18 cellular contexts compared by ENCODE assay signal in the genomic region with DNA sequence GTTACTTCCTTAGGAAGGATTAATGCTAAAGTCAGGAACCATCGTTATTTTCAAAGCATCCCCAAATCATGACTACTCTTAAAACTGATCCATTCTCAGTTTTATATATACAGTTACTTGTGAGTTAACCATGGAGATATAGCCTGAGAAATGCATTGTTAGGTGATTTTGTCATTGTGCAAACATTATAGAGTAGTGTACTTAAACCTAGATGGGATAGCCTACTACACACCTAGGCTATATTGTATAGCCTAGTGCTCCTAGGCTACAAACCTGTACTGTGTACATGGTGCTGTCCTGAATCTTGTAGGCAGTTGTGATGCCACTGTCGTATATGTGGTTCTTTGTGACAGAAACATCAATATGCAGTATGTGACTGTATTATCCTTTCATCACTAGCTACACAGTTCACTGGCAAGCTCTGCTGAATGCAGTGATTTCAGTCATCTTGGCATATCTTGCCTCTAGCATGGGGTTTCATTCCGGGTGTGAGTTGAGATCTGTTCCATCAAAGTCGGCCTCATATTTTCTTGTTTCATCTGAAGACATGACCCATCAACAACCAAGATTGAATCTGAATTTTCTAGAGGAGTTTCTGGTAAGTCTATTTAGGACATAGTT.
"Had no signal": no experiment of that assay in that cellular context is flagged by ENCODE, and none has a peak within 500 bp of the region (broad histone marks: within the 10 kb centered on the region; RNA-seq: fewer than 3 reads in every experiment).

No MANE protein-coding gene starts in this region.

- DNase-seq: activated CD4-positive, alpha-beta T cell treated with anti-CD3 and anti-CD28 coated beads, Interleukin-2, amount 10 ng/mL, durations not matched to agents 7 days and 5 days; activated CD8-positive, alpha-beta memory T cell treated with anti-CD3 and anti-CD28 coated beads, Interleukin-2, amount 50 U/mL, for 48 hours; activated gamma-delta T cell; activated T-cell treated with anti-CD3 and anti-CD28 coated beads, Interleukin-2, amount 50 U/mL, for 72 hours; amniotic stem cell; islet precursor cell; left ventricle myocardium inferior; occipital lobe; right lobe of liver; stimulated activated CD4-positive, alpha-beta T cell treated with anti-CD3 and anti-CD28 coated beads, Interleukin-1b, Interleukin-23, amount 100 ng/mL, for 48 hours; stimulated activated naive CD8-positive, alpha-beta T cell treated with anti-CD3 and anti-CD28 coated beads, Interleukin-15, amount 100 ng/mL, for 72 hours; testis; upper lobe of right lung had no signal

- H3K27ac Mint-ChIP-seq: activated CD4-positive, alpha-beta T cell treated with anti-CD3 and anti-CD28 coated beads, Interleukin-2, amount 10 ng/mL, durations not matched to agents 7 days and 5 days; activated naive CD4-positive, alpha-beta T cell treated with anti-CD3 and anti-CD28 coated beads, Interleukin-2, amount 50 U/mL, for 72 hours; activated T-cell treated with anti-CD3 and anti-CD28 coated beads, Interleukin-2, amount 50 U/mL, for 72 hours; memory B cell; natural killer cell treated with Interleukin-12 subunit alpha and Interleukin-12 subunit beta and Interleukin-15 and Interleukin-18, amount 100 ng/mL, for 72 hours; stimulated activated naive CD8-positive, alpha-beta T cell treated with anti-CD3 and anti-CD28 coated beads, Interleukin-15, amount 100 ng/mL, for 72 hours; T-helper 2 cell treated with Interferon-gamma antibody and Interleukin-4, amounts not matched to agents 5 μg/mL and 100 μg/mL, for 36 hours had no signal

- H3K9me3 Mint-ChIP-seq: memory B cell; natural killer cell treated with Interleukin-12 subunit alpha and Interleukin-12 subunit beta and Interleukin-15 and Interleukin-18, amount 100 ng/mL, for 72 hours; T-helper 2 cell treated with Interferon-gamma antibody and Interleukin-4, amounts not matched to agents 5 μg/mL and 100 μg/mL, for 36 hours had no signal

- H3K36me3 ChIP-seq: left ventricle myocardium inferior, right lobe of liver, upper lobe of right lung had no signal

- H3K4me3 Mint-ChIP-seq: activated CD4-positive, alpha-beta T cell treated with anti-CD3 and anti-CD28 coated beads, Interleukin-2, amount 10 ng/mL, durations not matched to agents 7 days and 5 days; activated T-cell treated with anti-CD3 and anti-CD28 coated beads, Interleukin-2, amount 50 U/mL, for 72 hours; memory B cell; natural killer cell treated with Interleukin-12 subunit alpha and Interleukin-12 subunit beta and Interleukin-15 and Interleukin-18, amount 100 ng/mL, for 72 hours; stimulated activated naive CD8-positive, alpha-beta T cell treated with anti-CD3 and anti-CD28 coated beads, Interleukin-15, amount 100 ng/mL, for 72 hours; T-helper 2 cell treated with Interferon-gamma antibody and Interleukin-4, amounts not matched to agents 5 μg/mL and 100 μg/mL, for 36 hours had no signal

- H3K27me3 Mint-ChIP-seq: activated CD4-positive, alpha-beta T cell treated with anti-CD3 and anti-CD28 coated beads, Interleukin-2, amount 10 ng/mL, durations not matched to agents 7 days and 5 days; memory B cell; natural killer cell treated with Interleukin-12 subunit alpha and Interleukin-12 subunit beta and Interleukin-15 and Interleukin-18, amount 100 ng/mL, for 72 hours; stimulated activated naive CD8-positive, alpha-beta T cell treated with anti-CD3 and anti-CD28 coated beads, Interleukin-15, amount 100 ng/mL, for 72 hours had no signal

- H3K27ac ChIP-seq: epithelial cell of prostate, left ventricle myocardium inferior, right lobe of liver, testis, upper lobe of right lung had no signal

- H3K27me3 ChIP-seq: right lobe of liver, testis, upper lobe of right lung had no signal

- ATAC-seq: activated naive CD4-positive, alpha-beta T cell treated with anti-CD3 and anti-CD28 coated beads, Interleukin-2, amount 50 U/mL, for 72 hours; activated T-cell treated with anti-CD3 and anti-CD28 coated beads, Interleukin-2, amount 50 U/mL, for 72 hours; natural killer cell treated with Interleukin-12 subunit alpha and Interleukin-12 subunit beta and Interleukin-15 and Interleukin-18, amount 100 ng/mL, for 72 hours; right lobe of liver; stimulated activated naive CD8-positive, alpha-beta T cell treated with anti-CD3 and anti-CD28 coated beads, Interleukin-15, amount 100 ng/mL, for 72 hours; upper lobe of right lung had no signal

- H3K9me3 ChIP-seq: left ventricle myocardium inferior, right lobe of liver, testis, upper lobe of right lung had no signal

- H3K4me1 ChIP-seq: testis, upper lobe of right lung had no signal

- H3K4me3 ChIP-seq: left ventricle myocardium inferior, right lobe of liver, testis, upper lobe of right lung had no signal

- H3K36me3 Mint-ChIP-seq: natural killer cell treated with Interleukin-12 subunit alpha and Interleukin-12 subunit beta and Interleukin-15 and Interleukin-18, amount 100 ng/mL, for 72 hours had no signal
